1 cellular context compared by ENCODE assay signal in genomic region chr11:116881153-116881552, GRCh38.
TF ChIP-seq lines count a peak whose summit lies in the region.

No MANE protein-coding gene starts in this region.

TF ChIP-seq in SK-N-SH, 30 proteins besides CTCF, POLR2A, EP300 and RAD21 (continued from another document):
- TF ChIP-seq REST (IDR thresholded peaks at IDR 0.05; ENCODE audit: low read depth, low read length), result no peak
